1 cellular context compared by ENCODE assay signal in genomic region chr1:61091455-61091854, GRCh38.
TF ChIP-seq lines count a peak whose summit lies in the region.

No MANE protein-coding gene starts in this region.

TF ChIP-seq in K562, 482 proteins besides CTCF, POLR2A, EP300 and RAD21 (continued from another document and continues in another):
- TF ChIP-seq CREB3L1 (IDR thresholded peaks at IDR 0.05; ENCODE audit: borderline replicate concordance, low read depth) (no peak), ZNF212 (CRISPR knock-in tag; IDR thresholded peaks at IDR 0.05) (no peak), SRSF9 (IDR thresholded peaks at IDR 0.05; ENCODE audit: borderline replicate concordance, low read depth, low read length) (no peak), FOXM1 (IDR thresholded peaks at IDR 0.05; ENCODE audit: low read depth) (0 out of 2 replicates have a peak, but pooled peaks have one; percentile 15), FOXM1 (CRISPR knock-in tag; IDR thresholded peaks at IDR 0.05; ENCODE audit: low read depth) (no peak), NUFIP1 (IDR thresholded peaks at IDR 0.05; ENCODE audit: partially characterized antibody) (no peak), ZNF197 (CRISPR knock-in tag; IDR thresholded peaks at IDR 0.05; ENCODE audit: low read depth) (no peak), E2F5 (CRISPR knock-in tag; IDR thresholded peaks at IDR 0.05) (no peak), HLTF (IDR thresholded peaks at IDR 0.05) (no peak), ZNF384 (IDR thresholded peaks at IDR 0.05; ENCODE audit: low read depth, low read length) (peak; percentile 71), TAL1 (IDR thresholded peaks at IDR 0.05) (peak; percentile 60), NR2C2 (CRISPR knock-in tag; IDR thresholded peaks at IDR 0.05) (no peak), NR2C2 (tag; IDR thresholded peaks at IDR 0.05) (peak; percentile 57; the same call in 1 of the 2 replicates), MYBL2 (IDR thresholded peaks at IDR 0.05; ENCODE audit: low read depth) (no peak), MYBL2 (CRISPR knock-in tag; IDR thresholded peaks at IDR 0.05; ENCODE audit: borderline replicate concordance) (no peak), RNF2 (IDR thresholded peaks at IDR 0.05) (peak; percentile 74), HMBOX1 (IDR thresholded peaks at IDR 0.05) (0 out of 2 replicates have a peak, but pooled peaks have one; percentile 28), ARNT (IDR thresholded peaks at IDR 0.05) (no peak), MNT (conservative IDR thresholded peaks at IDR 0.05) (no peak), HCFC1 (IDR thresholded peaks at IDR 0.05; ENCODE audit: low read depth, low read length) (no peak), CREBBP (IDR thresholded peaks at IDR 0.05; ENCODE audit: low read depth, low read length) (no peak), HDAC2 (IDR thresholded peaks at IDR 0.05) (peak; percentile 76; the same call in 1 of the 2 replicates), MAFF (IDR thresholded peaks at IDR 0.05; ENCODE audit: low read length) (no peak), SOX6 (IDR thresholded peaks at IDR 0.05) (peak; percentile 87), DACH1 (IDR thresholded peaks at IDR 0.05; ENCODE audit: partially characterized antibody) (peak; percentile 62), KAT8 (IDR thresholded peaks at IDR 0.05; ENCODE audit: low read depth) (no peak), MXI1 (IDR thresholded peaks at IDR 0.05; ENCODE audit: low read depth, low read length) (no peak), POLR3A (IDR thresholded peaks at IDR 0.05; ENCODE audit: borderline replicate concordance, extremely low read depth, insufficient read depth, insufficient read length) (no peak), ESRRB (CRISPR knock-in tag; IDR thresholded peaks at IDR 0.05; ENCODE audit: borderline replicate concordance) (no peak), NCOR1 (IDR thresholded peaks at IDR 0.05) (peak; percentile 35; the same call in 1 of the 2 replicates), HBP1 (CRISPR knock-in tag; IDR thresholded peaks at IDR 0.05) (no peak), ZNF830 (CRISPR knock-in tag; IDR thresholded peaks at IDR 0.05) (no peak), MTF1 (CRISPR knock-in tag; IDR thresholded peaks at IDR 0.05; ENCODE audit: borderline replicate concordance) (no peak), NFXL1 (CRISPR knock-in tag; IDR thresholded peaks at IDR 0.05) (no peak), HNRNPUL1 (IDR thresholded peaks at IDR 0.05; ENCODE audit: low read length) (no peak), CBFA2T2 (conservative IDR thresholded peaks at IDR 0.05) (peak; percentile 60), BHLHE40 (IDR thresholded peaks at IDR 0.05; ENCODE audit: low read length) (peak; percentile 89), ZNF444 (CRISPR knock-in tag; IDR thresholded peaks at IDR 0.05) (no peak), MEIS2 (IDR thresholded peaks at IDR 0.05; ENCODE audit: partially characterized antibody) (peak; percentile 83), JUNB (CRISPR knock-in tag; conservative IDR thresholded peaks at IDR 0.05) (no peak), SAFB (IDR thresholded peaks at IDR 0.05; ENCODE audit: borderline replicate concordance, low read depth, low read length) (no peak), EGR1 (conservative IDR thresholded peaks at IDR 0.05) (no peak), DNMT1 (IDR thresholded peaks at IDR 0.05) (no peak), JUND (IDR thresholded peaks at IDR 0.05; ENCODE audit: borderline replicate concordance, low read depth, low read length) (0 out of 2 replicates have a peak, but pooled peaks have one; percentile 20), JUND (tag; IDR thresholded peaks at IDR 0.05; ENCODE audit: borderline replicate concordance, low read depth, low read length) (no peak), FOXK1 (CRISPR knock-in tag; IDR thresholded peaks at IDR 0.05; ENCODE audit: borderline replicate concordance) (no peak), MEF2A (IDR thresholded peaks at IDR 0.05; ENCODE audit: control insufficient read depth, low read depth, low read length) (no peak), ZNF263 (CRISPR knock-in tag; IDR thresholded peaks at IDR 0.05; ENCODE audit: borderline replicate concordance) (no peak), HNRNPL (IDR thresholded peaks at IDR 0.05; ENCODE audit: low read depth, low read length) (no peak), MTA1 (IDR thresholded peaks at IDR 0.05; ENCODE audit: borderline replicate concordance) (peak; percentile 58; the same call in 1 of the 2 replicates), GMEB1 (CRISPR knock-in tag; IDR thresholded peaks at IDR 0.05) (no peak), KAT2B (IDR thresholded peaks at IDR 0.05; ENCODE audit: low read depth, low read length) (no peak), STAT5A (IDR thresholded peaks at IDR 0.05; ENCODE audit: borderline replicate concordance, low read length) (peak; percentile 51; the same call in 1 of the 2 replicates), USF2 (CRISPR knock-in tag; IDR thresholded peaks at IDR 0.05) (no peak), KDM1A (IDR thresholded peaks at IDR 0.05) (peak; percentile 95 to 97)
- TF ChIP-seq, protein P1, sequence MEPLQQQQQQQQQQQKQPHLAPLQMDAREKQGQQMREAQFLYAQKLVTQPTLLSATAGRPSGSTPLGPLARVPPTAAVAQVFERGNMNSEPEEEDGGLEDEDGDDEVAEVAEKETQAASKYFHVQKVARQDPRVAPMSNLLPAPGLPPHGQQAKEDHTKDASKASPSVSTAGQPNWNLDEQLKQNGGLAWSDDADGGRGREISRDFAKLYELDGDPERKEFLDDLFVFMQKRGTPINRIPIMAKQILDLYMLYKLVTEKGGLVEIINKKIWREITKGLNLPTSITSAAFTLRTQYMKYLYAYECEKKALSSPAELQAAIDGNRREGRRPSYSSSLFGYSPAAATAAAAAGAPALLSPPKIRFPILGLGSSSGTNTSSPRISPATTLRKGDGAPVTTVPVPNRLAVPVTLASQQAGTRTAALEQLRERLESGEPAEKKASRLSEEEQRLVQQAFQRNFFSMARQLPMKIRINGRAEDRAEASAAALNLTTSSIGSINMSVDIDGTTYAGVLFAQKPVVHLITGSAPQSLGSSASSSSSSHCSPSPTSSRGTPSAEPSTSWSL (CRISPR knock-in tag; IDR thresholded peaks at IDR 0.05; ENCODE audit: borderline replicate concordance): no peak
- TF ChIP-seq, protein P2, sequence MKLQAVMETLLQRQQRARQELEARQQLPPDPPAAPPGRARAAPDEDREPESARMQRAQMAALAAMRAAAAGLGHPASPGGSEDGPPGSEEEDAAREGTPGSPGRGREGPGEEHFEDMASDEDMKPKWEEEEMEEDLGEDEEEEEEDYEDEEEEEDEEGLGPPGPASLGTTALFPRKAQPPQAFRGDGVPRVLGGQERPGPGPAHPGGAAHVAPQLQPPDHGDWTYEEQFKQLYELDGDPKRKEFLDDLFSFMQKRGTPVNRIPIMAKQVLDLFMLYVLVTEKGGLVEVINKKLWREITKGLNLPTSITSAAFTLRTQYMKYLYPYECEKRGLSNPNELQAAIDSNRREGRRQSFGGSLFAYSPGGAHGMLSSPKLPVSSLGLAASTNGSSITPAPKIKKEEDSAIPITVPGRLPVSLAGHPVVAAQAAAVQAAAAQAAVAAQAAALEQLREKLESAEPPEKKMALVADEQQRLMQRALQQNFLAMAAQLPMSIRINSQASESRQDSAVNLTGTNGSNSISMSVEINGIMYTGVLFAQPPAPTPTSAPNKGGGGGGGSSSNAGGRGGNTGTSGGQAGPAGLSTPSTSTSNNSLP (IDR thresholded peaks at IDR 0.05; ENCODE audit: borderline replicate concordance, low read depth, low read length): no peak
- TF ChIP-seq, protein P3, sequence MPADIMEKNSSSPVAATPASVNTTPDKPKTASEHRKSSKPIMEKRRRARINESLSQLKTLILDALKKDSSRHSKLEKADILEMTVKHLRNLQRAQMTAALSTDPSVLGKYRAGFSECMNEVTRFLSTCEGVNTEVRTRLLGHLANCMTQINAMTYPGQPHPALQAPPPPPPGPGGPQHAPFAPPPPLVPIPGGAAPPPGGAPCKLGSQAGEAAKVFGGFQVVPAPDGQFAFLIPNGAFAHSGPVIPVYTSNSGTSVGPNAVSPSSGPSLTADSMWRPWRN (IDR thresholded peaks at IDR 0.05; ENCODE audit: low read depth): peak; percentile 100
- TF ChIP-seq, protein P4, sequence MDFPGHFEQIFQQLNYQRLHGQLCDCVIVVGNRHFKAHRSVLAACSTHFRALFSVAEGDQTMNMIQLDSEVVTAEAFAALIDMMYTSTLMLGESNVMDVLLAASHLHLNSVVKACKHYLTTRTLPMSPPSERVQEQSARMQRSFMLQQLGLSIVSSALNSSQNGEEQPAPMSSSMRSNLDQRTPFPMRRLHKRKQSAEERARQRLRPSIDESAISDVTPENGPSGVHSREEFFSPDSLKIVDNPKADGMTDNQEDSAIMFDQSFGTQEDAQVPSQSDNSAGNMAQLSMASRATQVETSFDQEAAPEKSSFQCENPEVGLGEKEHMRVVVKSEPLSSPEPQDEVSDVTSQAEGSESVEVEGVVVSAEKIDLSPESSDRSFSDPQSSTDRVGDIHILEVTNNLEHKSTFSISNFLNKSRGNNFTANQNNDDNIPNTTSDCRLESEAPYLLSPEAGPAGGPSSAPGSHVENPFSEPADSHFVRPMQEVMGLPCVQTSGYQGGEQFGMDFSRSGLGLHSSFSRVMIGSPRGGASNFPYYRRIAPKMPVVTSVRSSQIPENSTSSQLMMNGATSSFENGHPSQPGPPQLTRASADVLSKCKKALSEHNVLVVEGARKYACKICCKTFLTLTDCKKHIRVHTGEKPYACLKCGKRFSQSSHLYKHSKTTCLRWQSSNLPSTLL (IDR thresholded peaks at IDR 0.05): no peak
